1 cellular context compared by ENCODE assay signal in genomic region chr14:35331605-35332516, GRCh38.
TF ChIP-seq lines count a peak whose summit lies in the region.

No MANE protein-coding gene starts in this region.

TF ChIP-seq in HepG2, 621 proteins besides CTCF, POLR2A, EP300 and RAD21 (continued from another document and continues in another):
- no peak for TF ChIP-seq CBX2 (IDR thresholded peaks at IDR 0.05; ENCODE audit: low read depth, low read length)
- TF ChIP-seq CBX2 (CRISPR knock-in tag; IDR thresholded peaks at IDR 0.05; ENCODE audit: low read depth): no peak; the same call in 1 of the 2 replicates
- no peak for TF ChIP-seq PRMT3 (CRISPR knock-in tag; IDR thresholded peaks at IDR 0.05; ENCODE audit: borderline replicate concordance, low read depth)
- TF ChIP-seq SRY (CRISPR knock-in tag; IDR thresholded peaks at IDR 0.05): no peak
- peak; percentile 42; the same call in 1 of the 2 replicates for TF ChIP-seq KAT8 (CRISPR knock-in tag; IDR thresholded peaks at IDR 0.05)
- TF ChIP-seq HMG20B (CRISPR knock-in tag; conservative IDR thresholded peaks at IDR 0.05): 0 out of 2 replicates have a peak, but pooled peaks have one; percentile 22
- no peak for TF ChIP-seq ZNF580 (CRISPR knock-in tag; IDR thresholded peaks at IDR 0.05; ENCODE audit: borderline replicate concordance, low read depth)
- TF ChIP-seq ZNF567 (CRISPR knock-in tag; IDR thresholded peaks at IDR 0.05; ENCODE audit: borderline replicate concordance): no peak
- peak; percentile 74; the same call in 1 of the 2 replicates for TF ChIP-seq ZBTB20 (CRISPR knock-in tag; IDR thresholded peaks at IDR 0.05; ENCODE audit: borderline replicate concordance, low read depth)
- TF ChIP-seq TOE1 (CRISPR knock-in tag; IDR thresholded peaks at IDR 0.05): no peak
- TF ChIP-seq ZXDC (CRISPR knock-in tag; IDR thresholded peaks at IDR 0.05): no peak
- peak; percentile 59; the same call in 1 of the 2 replicates for TF ChIP-seq ZNF274 (CRISPR knock-in tag; IDR thresholded peaks at IDR 0.05)
- no peak for TF ChIP-seq RFXANK (CRISPR knock-in tag; IDR thresholded peaks at IDR 0.05)
- no peak for TF ChIP-seq NPAS2 (CRISPR knock-in tag; IDR thresholded peaks at IDR 0.05; ENCODE audit: borderline replicate concordance)
- TF ChIP-seq ZNF354B (CRISPR knock-in tag; IDR thresholded peaks at IDR 0.05): no peak
- TF ChIP-seq ETS1 (CRISPR knock-in tag; IDR thresholded peaks at IDR 0.05): 0 out of 2 replicates have a peak, but pooled peaks have one; percentile 23
- TF ChIP-seq ZBTB49 (CRISPR knock-in tag; IDR thresholded peaks at IDR 0.05; ENCODE audit: borderline replicate concordance): no peak
- no peak for TF ChIP-seq FOXO1 (CRISPR knock-in tag; IDR thresholded peaks at IDR 0.05)
- no peak for TF ChIP-seq E2F5 (CRISPR knock-in tag; conservative IDR thresholded peaks at IDR 0.05)
- no peak for TF ChIP-seq ZSCAN5A (CRISPR knock-in tag; IDR thresholded peaks at IDR 0.05; ENCODE audit: borderline replicate concordance)
- no peak for TF ChIP-seq ZSCAN12 (CRISPR knock-in tag; IDR thresholded peaks at IDR 0.05)
- TF ChIP-seq ZMAT3 (CRISPR knock-in tag; conservative IDR thresholded peaks at IDR 0.05): no peak
- TF ChIP-seq MAX (IDR thresholded peaks at IDR 0.05): no peak
- peak; percentile 43; the same call in 1 of the 2 replicates for TF ChIP-seq PBX2 (CRISPR knock-in tag; IDR thresholded peaks at IDR 0.05)
- TF ChIP-seq WIZ (CRISPR knock-in tag; IDR thresholded peaks at IDR 0.05): no peak
- no peak for TF ChIP-seq TBL1XR1 (IDR thresholded peaks at IDR 0.05; ENCODE audit: borderline replicate concordance, low read length, partially characterized antibody)
- TF ChIP-seq FOXC1 (CRISPR knock-in tag; IDR thresholded peaks at IDR 0.05; ENCODE audit: borderline replicate concordance): no peak
- no peak for TF ChIP-seq ZNF18 (CRISPR knock-in tag; IDR thresholded peaks at IDR 0.05; ENCODE audit: insufficient replicate concordance)
- no peak for TF ChIP-seq ZNF101 (CRISPR knock-in tag; IDR thresholded peaks at IDR 0.05; ENCODE audit: borderline replicate concordance, low read depth)
- no peak for TF ChIP-seq NR2F6 (IDR thresholded peaks at IDR 0.05)
- peak; percentile 63; the same call in 1 of the 2 replicates for TF ChIP-seq NR2F6 (CRISPR knock-in tag; IDR thresholded peaks at IDR 0.05)
- TF ChIP-seq AGO2 (optimal IDR thresholded peaks at IDR 0.05; ENCODE audit: low read depth, low read length): no peak
- TF ChIP-seq SMYD3 (CRISPR knock-in tag; IDR thresholded peaks at IDR 0.05): 0 out of 2 replicates have a peak, but pooled peaks have one; percentile 43
- peak; percentile 61 for TF ChIP-seq SKI (IDR thresholded peaks at IDR 0.05; ENCODE audit: partially characterized antibody)
- TF ChIP-seq RNF219 (CRISPR knock-in tag; IDR thresholded peaks at IDR 0.05): no peak
- no peak for TF ChIP-seq PBX3 (CRISPR knock-in tag; IDR thresholded peaks at IDR 0.05; ENCODE audit: borderline replicate concordance)
- no peak; the same call in 1 of the 2 replicates for TF ChIP-seq ZNF800 (CRISPR knock-in tag; IDR thresholded peaks at IDR 0.05)
- TF ChIP-seq AGO1 (IDR thresholded peaks at IDR 0.05; ENCODE audit: low read depth, low read length, poor library complexity, severe bottlenecking): no peak
- no peak for TF ChIP-seq ZSCAN21 (CRISPR knock-in tag; IDR thresholded peaks at IDR 0.05; ENCODE audit: borderline replicate concordance)
- no peak for TF ChIP-seq ZFP62 (CRISPR knock-in tag; IDR thresholded peaks at IDR 0.05)
- TF ChIP-seq ZNF570 (CRISPR knock-in tag; IDR thresholded peaks at IDR 0.05; ENCODE audit: borderline replicate concordance): no peak
- peak; percentile 97 for TF ChIP-seq ESRRA (CRISPR knock-in tag; IDR thresholded peaks at IDR 0.05; ENCODE audit: low read depth)
- peak; percentile 63; the same call in 1 of the 2 replicates for TF ChIP-seq ATF2 (CRISPR knock-in tag; IDR thresholded peaks at IDR 0.05)
- TF ChIP-seq ATAD3A (CRISPR knock-in tag; IDR thresholded peaks at IDR 0.05): no peak
